ENCODE assay signal across 8 cellular contexts in the genomic region with DNA sequence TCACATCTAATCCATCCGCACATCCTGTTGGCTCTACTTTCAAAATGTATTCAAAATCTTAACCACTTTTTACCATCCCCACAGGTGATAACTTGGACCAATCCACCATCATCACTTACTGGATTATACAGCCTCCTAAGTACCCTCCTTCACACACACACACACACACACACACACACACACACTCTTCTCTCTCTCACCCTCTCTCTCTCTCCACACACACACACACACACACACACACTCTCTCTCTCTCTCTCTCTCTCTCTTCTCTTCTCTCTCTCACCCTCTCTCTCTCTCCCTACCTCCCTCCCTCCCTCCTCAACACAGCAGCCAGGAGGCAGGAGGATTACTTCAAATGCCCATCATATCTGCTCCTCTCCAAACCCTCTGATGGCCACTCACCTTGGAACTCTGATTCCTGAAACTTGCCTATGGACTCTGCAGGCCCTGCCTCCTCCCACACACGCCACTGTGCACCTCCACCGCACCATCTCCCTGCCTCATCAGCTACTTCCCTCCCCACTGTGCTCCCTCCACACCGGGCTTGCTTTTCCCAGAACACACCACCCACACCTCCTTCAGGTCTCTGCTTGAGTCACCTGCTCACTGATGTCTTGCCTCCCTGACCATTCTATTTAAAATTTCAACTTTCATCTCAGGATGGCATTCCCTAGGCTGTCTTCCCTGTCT. TPM values are rescaled to one million over a fixed set of nuclear protein-coding genes. Genes with fewer than 3 reads are reported as not detected.
DNase-seq lines count a peak whose midpoint lies in the region; ATAC-seq and TF ChIP-seq lines count a peak whose summit lies in the region.

No MANE protein-coding gene starts in this region.

- no peak overlapping the region for H3K27ac Mint-ChIP-seq in activated CD4-positive, alpha-beta T cell treated with anti-CD3 and anti-CD28 coated beads, Interleukin-2, amount 10 ng/mL, durations not matched to agents 24 days and 14 days
- no peak overlapping the region for H3K27ac Mint-ChIP-seq in immature natural killer cell

- H3K36me3 ChIP-seq in adipocyte (ENCODE audit: control insufficient read depth, insufficient read depth, low read length, severe bottlenecking), result no peaks in the 10 kb centered on the region
- no peaks in the 10 kb centered on the region for H3K36me3 ChIP-seq in suprapubic skin

- H3K9me3 Mint-ChIP-seq in activated CD4-positive, alpha-beta T cell treated with anti-CD3 and anti-CD28 coated beads, Interleukin-2, amount 10 ng/mL, durations not matched to agents 24 days and 14 days, result no peaks in the 10 kb centered on the region
- H3K9me3 Mint-ChIP-seq in immature natural killer cell, result no peaks in the 10 kb centered on the region

- peak overlapping the region; percentile 76 for H3K9ac ChIP-seq in adipocyte (ENCODE audit: low read length)

- ATAC-seq in HG03108 (IDR thresholded peaks at IDR 0.05; ENCODE audit: unreplicated experiment), result no peak

- intact Hi-C loops in activated CD4-positive, alpha-beta T cell treated with anti-CD3 and anti-CD28 coated beads, Interleukin-2, amount 10 ng/mL, durations not matched to agents 24 days and 14 days (cut with micrococcal nuclease), result loop anchor here (2.0 kb wide), 2 partner anchors 40 to 70 kb away; a partner anchor contains a TSS

- no peaks in the 10 kb centered on the region for H3K27me3 Mint-ChIP-seq in activated CD4-positive, alpha-beta T cell treated with anti-CD3 and anti-CD28 coated beads, Interleukin-2, amount 10 ng/mL, durations not matched to agents 24 days and 14 days
- peaks cover 2 to 8% (median 4%) of the 10 kb centered on the region in 3 donors for H3K27me3 Mint-ChIP-seq in immature natural killer cell (ENCODE audit: low read depth in 3 of 3)

- TF ChIP-seq EP300 in suprapubic skin (IDR thresholded peaks at IDR 0.05), result no peak

- TF ChIP-seq CTCF in suprapubic skin (IDR thresholded peaks at IDR 0.05), result no peak

- DNase-seq in activated CD4-positive, alpha-beta T cell treated with anti-CD3 and anti-CD28 coated beads, Interleukin-2, amount 10 ng/mL, durations not matched to agents 24 days and 14 days, result peak; percentile 70
- no peak for DNase-seq in activated CD4-positive, alpha-beta T cell treated with anti-CD3 and anti-CD28 coated beads for 1 hour
- DNase-seq in adipocyte (ENCODE audit: low read depth), result no peak
- peak; percentile 26 to 54 (median 48) for DNase-seq in immature natural killer cell
- DNase-seq in suprapubic skin (ENCODE audit: low spot score in 2 of 2), result no peak
- no peak for DNase-seq in NOMO-1 (lab: John Stamatoyannopoulos, UW; ENCODE audit: unreplicated experiment in 2 of 2)
- no peak for DNase-seq in NCI-H526 treated with DMSO at 0.1 percent for 48 hours (lab: John Stamatoyannopoulos, UW)

- peak overlapping the region; percentile 59 for H3K27ac ChIP-seq in suprapubic skin

- WGBS in suprapubic skin, result 59% methylated on average over 4 of the region's 4 CpGs

- H3K4me1 Mint-ChIP-seq in activated CD4-positive, alpha-beta T cell treated with anti-CD3 and anti-CD28 coated beads, Interleukin-2, amount 10 ng/mL, durations not matched to agents 24 days and 14 days, result peaks cover 48% of the 10 kb centered on the region
- peaks cover 0 to 44% of the 10 kb centered on the region in 2 donors for H3K4me1 Mint-ChIP-seq in immature natural killer cell

- peaks cover 2% of the 10 kb centered on the region for H3K36me3 Mint-ChIP-seq in activated CD4-positive, alpha-beta T cell treated with anti-CD3 and anti-CD28 coated beads, Interleukin-2, amount 10 ng/mL, durations not matched to agents 24 days and 14 days (ENCODE audit: low read depth)
- peaks cover 9 to 14% (median 12%) of the 10 kb centered on the region in 3 donors for H3K36me3 Mint-ChIP-seq in immature natural killer cell

- peaks cover 15% of the 10 kb centered on the region for H3K4me1 ChIP-seq in adipocyte (ENCODE audit: control insufficient read depth, insufficient read depth, low read length)
- peaks cover 37% of the 10 kb centered on the region for H3K4me1 ChIP-seq in suprapubic skin

- no peaks in the 10 kb centered on the region for H3K27me3 ChIP-seq in adipocyte (replicated peaks; ENCODE audit: control insufficient read depth, insufficient read depth, low read length)
- H3K27me3 ChIP-seq in suprapubic skin, result no peaks in the 10 kb centered on the region

- H3K9me3 ChIP-seq in adipocyte (ENCODE audit: control insufficient read depth, low read length), result no peaks in the 10 kb centered on the region
- H3K9me3 ChIP-seq in suprapubic skin, result no peaks in the 10 kb centered on the region

- H3K4me3 Mint-ChIP-seq in activated CD4-positive, alpha-beta T cell treated with anti-CD3 and anti-CD28 coated beads, Interleukin-2, amount 10 ng/mL, durations not matched to agents 24 days and 14 days, result no peak overlapping the region
- no peak overlapping the region for H3K4me3 Mint-ChIP-seq in immature natural killer cell

- no peak for TF ChIP-seq POLR2A in suprapubic skin (IDR thresholded peaks at IDR 0.05)

- H3K4me3 ChIP-seq in adipocyte (ENCODE audit: low read length), result peak overlapping the region; percentile 74
- peak overlapping the region; percentile 41 for H3K4me3 ChIP-seq in suprapubic skin

RNA-seq across cellular contexts. Expression of a gene that starts 39.7 kb away (rescaled TPM):
- 1.6 and 1.7 TPM in 2 replicates for total RNA-seq in activated CD4-positive, alpha-beta T cell treated with anti-CD3 and anti-CD28 coated beads, Interleukin-2, amount 10 ng/mL, durations not matched to agents 24 days and 14 days
- polyA plus RNA-seq in immature natural killer cell, result 10 to 100 TPM; 36.1 to 49.1 (median 45.8) TPM
- total RNA-seq in suprapubic skin, result 1 to 10 TPM; 2.9 to 5.8 (median 4.4) TPM

Comparison
In these comparisons a context has a peak if more than half of its experiments do, and no peak if none do; other contexts are left out.
1. DNase-seq: peak in activated CD4-positive, alpha-beta T cell treated with anti-CD3 and anti-CD28 coated beads, Interleukin-2, amount 10 ng/mL, durations not matched to agents 24 days and 14 days (single experiment) and immature natural killer cell (3 of 3); none in activated CD4-positive, alpha-beta T cell treated with anti-CD3 and anti-CD28 coated beads for 1 hour (single experiment), adipocyte (single experiment), suprapubic skin (0 of 2), NOMO-1 (0 of 2) and NCI-H526 treated with DMSO at 0.1 percent for 48 hours (single experiment).